In the genomic region with DNA sequence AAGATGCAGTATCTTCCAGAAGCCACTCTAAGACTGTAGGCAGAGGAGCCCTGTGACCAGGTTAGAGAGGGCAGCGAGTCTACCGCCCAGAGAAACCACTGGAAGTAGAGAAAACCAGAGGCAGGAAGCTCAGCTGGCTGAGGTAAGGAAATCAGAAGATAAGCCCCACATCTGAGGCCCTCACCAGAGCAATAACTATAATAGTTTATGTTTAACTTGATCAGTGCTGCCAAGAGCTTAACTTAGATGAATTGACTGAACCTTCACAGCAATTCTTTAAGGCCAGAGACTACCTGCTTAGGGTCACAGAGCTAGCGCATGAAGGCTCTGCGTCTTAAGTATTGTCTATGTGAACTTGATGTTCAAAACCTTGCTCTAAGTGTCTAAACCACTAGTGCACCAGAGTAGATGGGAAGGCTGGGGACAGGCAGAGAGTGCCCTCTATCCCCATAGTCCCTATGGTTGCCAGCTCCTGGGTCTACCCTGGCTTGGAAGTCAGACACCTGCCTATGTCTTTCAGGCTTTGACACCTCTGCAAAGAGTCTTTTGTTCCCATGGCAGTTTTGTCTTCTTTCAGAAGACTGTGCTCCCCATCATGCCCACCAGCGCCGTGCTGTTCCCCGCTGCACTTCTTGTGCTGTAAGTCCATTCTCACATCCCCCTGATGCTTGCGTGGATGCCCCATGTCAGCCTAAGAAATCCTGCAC, we compare ENCODE assay signal across 32 cellular contexts.
"Had no signal": no experiment of that assay in that cellular context is flagged by ENCODE, and none has a peak within 500 bp of the region (broad histone marks: within the 10 kb centered on the region; RNA-seq: fewer than 3 reads in every experiment).

No MANE protein-coding gene starts in this region.

- H3K36me3 ChIP-seq: pancreas, right atrium auricular region, stomach, thyroid gland had no signal

- DNase-seq: activated B cell treated with CpG ODN at 0.5 μM for 24 hours; activated CD4-positive, alpha-beta T cell treated with anti-CD3 and anti-CD28 coated beads for 36 hours; activated CD8-positive, alpha-beta memory T cell treated with anti-CD3 and anti-CD28 coated beads, Interleukin-2, amount 10 ng/mL, durations not matched to agents 7 days and 5 days; activated CD8-positive, alpha-beta T cell treated with anti-CD3 and anti-CD28 coated beads, Interleukin-2, amount 10 ng/mL, durations not matched to agents 7 days and 5 days; activated effector memory CD4-positive, alpha-beta T cell treated with Interleukin-2 at 50 U/mL for 16 hours; activated naive CD4-positive, alpha-beta T cell treated with Interleukin-2 at 50 U/mL for 16 hours; activated T-cell treated with anti-CD3 and anti-CD28 coated beads for 4 hours; activated T-cell treated with anti-CD3 and anti-CD28 coated beads, Interleukin-2, amount 50 U/mL, for 72 hours; anterior cingulate cortex; effector CD8-positive, alpha-beta T cell; glutamatergic neuron; islet precursor cell; left cardiac atrium; mammary epithelial cell; naive thymus-derived CD4-positive, alpha-beta T cell; nucleus accumbens; pancreas; psoas muscle; stimulated activated CD4-positive, alpha-beta T cell treated with anti-CD3 and anti-CD28 coated beads, Interleukin-15, amount 100 ng/mL, for 24 hours; stimulated activated CD4-positive, alpha-beta T cell treated with anti-CD3 and anti-CD28 coated beads, Interleukin-2, amount 100 ng/mL, for 24 hours; stimulated activated naive B cell treated with anti-CD40 and anti-IgM and Interleukin-4, amounts not matched to agents 10 μg/mL and 1 μg/mL and 100 μg/mL, for 72 hours; stomach; T-helper 9 cell; thyroid gland had no signal

- H3K27me3 Mint-ChIP-seq: activated CD8-positive, alpha-beta memory T cell treated with anti-CD3 and anti-CD28 coated beads, Interleukin-2, amount 10 ng/mL, durations not matched to agents 7 days and 5 days; central memory CD8-positive, alpha-beta T cell had no signal

- FAIRE-seq: bronchial epithelial cell, endometrium, frontal cortex, pancreas, TTC549 had no signal

- H3K4me1 Mint-ChIP-seq: activated B cell treated with CpG ODN at 0.5 μM for 24 hours; activated CD4-positive, alpha-beta T cell treated with anti-CD3 and anti-CD28 coated beads for 36 hours; activated CD8-positive, alpha-beta memory T cell treated with anti-CD3 and anti-CD28 coated beads, Interleukin-2, amount 10 ng/mL, durations not matched to agents 7 days and 5 days; central memory CD8-positive, alpha-beta T cell; neural crest cell had no signal

- H3K9me3 ChIP-seq: pancreas, psoas muscle, right atrium auricular region, stomach, thyroid gland had no signal

- H3K4me3 ChIP-seq: pancreas, psoas muscle, right atrium auricular region, stomach, thyroid gland had no signal

- H3K4me1 ChIP-seq: pancreas, psoas muscle, right atrium auricular region, stomach, thyroid gland had no signal

- H3K4me3 Mint-ChIP-seq: activated B cell treated with CpG ODN at 0.5 μM for 24 hours; activated CD4-positive, alpha-beta T cell treated with anti-CD3 and anti-CD28 coated beads for 36 hours; activated CD8-positive, alpha-beta memory T cell treated with anti-CD3 and anti-CD28 coated beads, Interleukin-2, amount 10 ng/mL, durations not matched to agents 7 days and 5 days; activated CD8-positive, alpha-beta T cell treated with anti-CD3 and anti-CD28 coated beads, Interleukin-2, amount 10 ng/mL, durations not matched to agents 7 days and 5 days; activated naive CD8-positive, alpha-beta T cell; activated T-cell treated with anti-CD3 and anti-CD28 coated beads, Interleukin-2, amount 50 U/mL, for 72 hours; central memory CD8-positive, alpha-beta T cell; naive thymus-derived CD4-positive, alpha-beta T cell; neural crest cell; stimulated activated naive B cell treated with anti-CD40 and anti-IgM and Interleukin-4, amounts not matched to agents 10 μg/mL and 1 μg/mL and 100 μg/mL, for 72 hours had no signal

- H3K36me3 Mint-ChIP-seq: activated CD8-positive, alpha-beta memory T cell treated with anti-CD3 and anti-CD28 coated beads, Interleukin-2, amount 10 ng/mL, durations not matched to agents 7 days and 5 days; activated naive CD8-positive, alpha-beta T cell; stimulated activated naive B cell treated with anti-CD40 and anti-IgM and Interleukin-4, amounts not matched to agents 10 μg/mL and 1 μg/mL and 100 μg/mL, for 72 hours had no signal

- H3K27ac Mint-ChIP-seq: activated B cell treated with CpG ODN at 0.5 μM for 24 hours; activated CD4-positive, alpha-beta T cell treated with anti-CD3 and anti-CD28 coated beads for 36 hours; activated CD8-positive, alpha-beta memory T cell treated with anti-CD3 and anti-CD28 coated beads, Interleukin-2, amount 10 ng/mL, durations not matched to agents 7 days and 5 days; activated CD8-positive, alpha-beta T cell treated with anti-CD3 and anti-CD28 coated beads, Interleukin-2, amount 10 ng/mL, durations not matched to agents 7 days and 5 days; activated naive CD8-positive, alpha-beta T cell; activated T-cell treated with anti-CD3 and anti-CD28 coated beads, Interleukin-2, amount 50 U/mL, for 72 hours; naive thymus-derived CD4-positive, alpha-beta T cell; stimulated activated naive B cell treated with anti-CD40 and anti-IgM and Interleukin-4, amounts not matched to agents 10 μg/mL and 1 μg/mL and 100 μg/mL, for 72 hours had no signal

- H3K27me3 ChIP-seq: pancreas, right atrium auricular region, stomach, thyroid gland had no signal

- H3K27ac ChIP-seq: pancreas, psoas muscle, right atrium auricular region, stomach, thyroid gland had no signal
